In genomic region chr11:126397016-126397415, GRCh38 we compare ENCODE assay signal across 1 cellular context.
TF ChIP-seq lines count a peak whose summit lies in the region.

No MANE protein-coding gene starts in this region.

TF ChIP-seq in K562, 482 proteins besides CTCF, POLR2A, EP300 and RAD21 (continued from another document):
- no peak for TF ChIP-seq PATZ1 (CRISPR knock-in tag; IDR thresholded peaks at IDR 0.05; ENCODE audit: borderline replicate concordance)
- TF ChIP-seq HBP1 (CRISPR knock-in tag; IDR thresholded peaks at IDR 0.05) = no peak
- no peak for TF ChIP-seq HSF4 (CRISPR knock-in tag; IDR thresholded peaks at IDR 0.05; ENCODE audit: borderline replicate concordance)
- TF ChIP-seq CHD2 (IDR thresholded peaks at IDR 0.05; ENCODE audit: low read depth, low read length) = no peak
- TF ChIP-seq TARDBP (IDR thresholded peaks at IDR 0.05) = no peak
- TF ChIP-seq ZNF766 (CRISPR knock-in tag; conservative IDR thresholded peaks at IDR 0.05) = no peak
- no peak for TF ChIP-seq SIN3B (IDR thresholded peaks at IDR 0.05; ENCODE audit: low read depth)
- TF ChIP-seq NFE2 (IDR thresholded peaks at IDR 0.05; ENCODE audit: low read depth) = no peak
- TF ChIP-seq ZNF398 (CRISPR knock-in tag; IDR thresholded peaks at IDR 0.05) = no peak
- no peak for TF ChIP-seq COPS2 (conservative IDR thresholded peaks at IDR 0.05)
- TF ChIP-seq ATF7 (IDR thresholded peaks at IDR 0.05) = no peak
- TF ChIP-seq ATF2 (CRISPR knock-in tag; IDR thresholded peaks at IDR 0.05) = no peak
- TF ChIP-seq DPF2 (IDR thresholded peaks at IDR 0.05) = no peak
- TF ChIP-seq CHD7 (IDR thresholded peaks at IDR 0.05; ENCODE audit: low read depth, low read length) = no peak
- TF ChIP-seq HDAC1 (IDR thresholded peaks at IDR 0.05) = no peak
